21 cellular contexts compared by ENCODE assay signal in genomic region chr6:39931607-39932006, GRCh38. TPM values are rescaled to one million over a fixed set of nuclear protein-coding genes. Genes with fewer than 3 reads are reported as not detected.
DNase-seq lines count a peak whose midpoint lies in the region; ATAC-seq and TF ChIP-seq lines count a peak whose summit lies in the region.
"Had no signal": no experiment of that assay in that cellular context is flagged by ENCODE, and none has a peak within 500 bp of the region (broad histone marks: within the 10 kb centered on the region; RNA-seq: fewer than 3 reads in every experiment).

No MANE protein-coding gene starts in this region.

- H3K36me3 ChIP-seq in left ventricle myocardium inferior (no peaks in the 10 kb centered on the region), esophagus muscularis mucosa (peaks cover 0 to 6% (median 0%) of the 10 kb centered on the region in 4 donors), gastrocnemius medialis (no peaks in the 10 kb centered on the region), uterus (no peaks in the 10 kb centered on the region), left lung (no peaks in the 10 kb centered on the region)
- H3K36me3 ChIP-seq: BLaER1 treated with 17β-estradiol and CSF1 and Interleukin-3, amounts not matched to agents 10 nM and 100 nM; MG63 had no signal

- H3K4me3 ChIP-seq in left ventricle myocardium inferior, result peak overlapping the region; percentile 90
- peak overlapping the region; percentile 71 to 89 (median 82) for H3K4me3 ChIP-seq in esophagus muscularis mucosa
- H3K4me3 ChIP-seq in gastrocnemius medialis, result peak overlapping the region; percentile 80 to 98 (median 94)
- H3K4me3 ChIP-seq in uterus, result no peak overlapping the region
- no peak overlapping the region for H3K4me3 ChIP-seq in left lung
- H3K4me3 ChIP-seq: BLaER1 treated with 17β-estradiol and CSF1 and Interleukin-3, amounts not matched to agents 10 nM and 100 nM; MG63 had no signal

- no peaks in the 10 kb centered on the region for H3K27me3 ChIP-seq in left ventricle myocardium inferior (ENCODE audit: low read depth)
- no peaks in the 10 kb centered on the region for H3K27me3 ChIP-seq in esophagus muscularis mucosa
- no peaks in the 10 kb centered on the region for H3K27me3 ChIP-seq in gastrocnemius medialis
- no peaks in the 10 kb centered on the region for H3K27me3 ChIP-seq in uterus
- peaks cover 0 to 27% of the 10 kb centered on the region in 2 donors for H3K27me3 ChIP-seq in left lung
- H3K27me3 ChIP-seq: BLaER1 treated with 17β-estradiol and CSF1 and Interleukin-3, amounts not matched to agents 10 nM and 100 nM; MG63 had no signal

- DNase-seq in left ventricle myocardium inferior, result no peak
- no peak for DNase-seq in left cardiac atrium
- no peak for DNase-seq in esophagus muscularis mucosa (ENCODE audit: extremely low spot score)
- no peak for DNase-seq in gastrocnemius medialis
- DNase-seq in uterus, result no peak
- no peak for DNase-seq in stimulated activated CD4-positive, alpha-beta T cell treated with anti-CD3 and anti-CD28 coated beads, Interleukin-12 subunit alpha, Interleukin-12 subunit beta, amount 100 ng/mL, for 4 hours
- no peak for DNase-seq in AG08395 (ENCODE audit: low spot score)
- no peak for DNase-seq in left lung
- DNase-seq: activated CD4-positive, alpha-beta T cell treated with anti-CD3 and anti-CD28 coated beads for 4 hours; mesendoderm; MG63; natural killer cell; NCI-H1436 treated with DMSO at 0.1 percent for 48 hours; NCI-H526; stimulated activated CD4-positive, alpha-beta T cell treated with anti-CD3 and anti-CD28 coated beads, Interleukin-2, amount 100 ng/mL, for 24 hours; stimulated activated naive CD4-positive, alpha-beta T cell; SW 1271 had no signal

- H3K9me3 ChIP-seq in left ventricle myocardium inferior (replicated peaks) (no peaks in the 10 kb centered on the region), esophagus muscularis mucosa (no peaks in the 10 kb centered on the region), gastrocnemius medialis (no peaks in the 10 kb centered on the region), uterus (no peaks in the 10 kb centered on the region), left lung (no peaks in the 10 kb centered on the region)
- H3K9me3 ChIP-seq: MG63 had no signal

- 67% methylated on average over 1 of the region's 1 CpG for WGBS in esophagus muscularis mucosa

- TF ChIP-seq CTCF in left ventricle myocardium inferior (IDR thresholded peaks at IDR 0.05; ENCODE audit: borderline replicate concordance), result no peak
- no peak for TF ChIP-seq CTCF in esophagus muscularis mucosa (IDR thresholded peaks at IDR 0.05)
- no peak for TF ChIP-seq CTCF in gastrocnemius medialis (IDR thresholded peaks at IDR 0.05 in 4 of 5, conservative IDR thresholded peaks at IDR 0.05 in 1 of 5)
- TF ChIP-seq CTCF in uterus (IDR thresholded peaks at IDR 0.05), result no peak
- no peak for TF ChIP-seq CTCF in left lung (IDR thresholded peaks at IDR 0.05)

- peak overlapping the region; percentile 91 for H3K27ac ChIP-seq in left ventricle myocardium inferior (replicated peaks)
- peak overlapping the region in 3 of 4 donors; percentile 36 to 88 (median 87) for H3K27ac ChIP-seq in esophagus muscularis mucosa (replicated peaks in 1 of 4)
- H3K27ac ChIP-seq in gastrocnemius medialis, result peak overlapping the region; percentile 95 to 99 (median 97)
- H3K27ac ChIP-seq in uterus, result peak overlapping the region; percentile 6 to 16
- H3K27ac ChIP-seq in left lung, result no peak overlapping the region
- H3K27ac ChIP-seq: BLaER1 treated with 17β-estradiol and CSF1 and Interleukin-3, amounts not matched to agents 10 nM and 100 nM; HL-60; parathyroid adenoma had no signal

- in situ Hi-C loops in gastrocnemius medialis (cut with MboI; ENCODE audit: low sequenced_read_pairs in 4 of 4), result no loop called here

- TF ChIP-seq EP300 in esophagus muscularis mucosa (IDR thresholded peaks at IDR 0.05), result no peak

- ATAC-seq in left cardiac atrium, result no peak
- ATAC-seq in gastrocnemius medialis, result no peak
- no peak for ATAC-seq in left lung
- ATAC-seq: activated naive CD4-positive, alpha-beta T cell treated with anti-CD3 and anti-CD28 coated beads, Interleukin-2, amount 50 U/mL, for 72 hours; natural killer cell had no signal

- intact Hi-C loops in left ventricle myocardium inferior (cut with micrococcal nuclease) (no loop called here), left cardiac atrium (cut with DNase I) (no loop called here), esophagus muscularis mucosa (cut with DNase I) (no loop called here), gastrocnemius medialis (cut with DNase I; ENCODE audit: low total_unique reads) (loop anchor here (5.0 to 10.0 kb wide), 3 partner anchors 853 to 1141 kb away; partner anchors contain the start of genes NFYA and OARD1), uterus (cut with DNase I; ENCODE audit: low total_unique reads) (no loop called here), left lung (cut with DNase I) (no loop called here)

- no peak for TF ChIP-seq POLR2A in esophagus muscularis mucosa (IDR thresholded peaks at IDR 0.05; ENCODE audit: low read depth)
- TF ChIP-seq POLR2A in gastrocnemius medialis (IDR thresholded peaks at IDR 0.05), result no peak
- TF ChIP-seq POLR2A in uterus (IDR thresholded peaks at IDR 0.05), result no peak

- H3K4me1 ChIP-seq in left ventricle myocardium inferior (peaks cover 85% of the 10 kb centered on the region), esophagus muscularis mucosa (peaks cover 56 to 83% (median 73%) of the 10 kb centered on the region in 4 donors), gastrocnemius medialis (peaks cover 70 to 72% of the 10 kb centered on the region in 2 donors), uterus (no peaks in the 10 kb centered on the region), left lung (peaks cover 4 to 8% of the 10 kb centered on the region in 2 donors)
- H3K4me1 ChIP-seq: BLaER1 treated with 17β-estradiol and CSF1 and Interleukin-3, amounts not matched to agents 10 nM and 100 nM had no signal

RNA-seq across cellular contexts. Expression of gene MOCS1, which starts 2.7 kb away (rescaled TPM):
- total RNA-seq in left ventricle myocardium inferior, result 28.6 TPM
- total RNA-seq in left cardiac atrium, result 10 to 100 TPM; 26.2 to 29.4 TPM
- 10 to 100 TPM; 19.1 to 37.3 (median 28.0) TPM for total RNA-seq in esophagus muscularis mucosa
- total RNA-seq in gastrocnemius medialis, result 10 to 100 TPM; 26.4 to 61.7 (median 38.4) TPM
- total RNA-seq in uterus, result 10 to 100 TPM; 10.2 to 58.9 (median 20.3) TPM
- total RNA-seq in left lung, result 10 to 100 TPM; 18.0 to 22.1 TPM

Comparison
In these comparisons a context has a peak if more than half of its experiments do, and no peak if none do; other contexts are left out.
1. H3K27ac ChIP-seq: peak in left ventricle myocardium inferior (single experiment), esophagus muscularis mucosa (3 of 4), gastrocnemius medialis (4 of 4) and uterus (2 of 2); none in left lung (0 of 2).
2. H3K4me3 ChIP-seq: peak in left ventricle myocardium inferior (single experiment), esophagus muscularis mucosa (4 of 4) and gastrocnemius medialis (4 of 4); none in uterus (0 of 2) and left lung (0 of 2).